In genomic region chrX:72041901-72042859, GRCh38 we compare ENCODE assay signal across 11 cellular contexts.
DNase-seq lines count a peak whose midpoint lies in the region; ATAC-seq and TF ChIP-seq lines count a peak whose summit lies in the region.
"Had no signal": no experiment of that assay in that cellular context is flagged by ENCODE, and none has a peak within 500 bp of the region (broad histone marks: within the 10 kb centered on the region; RNA-seq: fewer than 3 reads in every experiment).

No MANE protein-coding gene starts in this region.

- peak; percentile 33 for DNase-seq in NCI-H1694 (lab: John Stamatoyannopoulos, UW)
- peak; percentile 41 for DNase-seq in mesenchymal stem cell
- DNase-seq in testis, result peak; percentile 26
- DNase-seq in GM13976 (ENCODE audit: low spot score), result no peak
- DNase-seq in NCI-H748 treated with DMSO at 0.1 percent for 48 hours (lab: John Stamatoyannopoulos, UW), result no peak
- DNase-seq: HCEC 1CT, NCI-H2227 treated with DMSO at 0.1 percent for 48 hours, retina had no signal

- peak overlapping the region; percentile 45 for H3K9ac ChIP-seq in mesenchymal stem cell (ENCODE audit: low read length)

- H2BK120ac ChIP-seq in mesenchymal stem cell (ENCODE audit: low read depth, low read length), result peak overlapping the region; percentile 79

- H2BK12ac ChIP-seq in mesenchymal stem cell (ENCODE audit: low read length in 2 of 2), result peak overlapping the region in 1 of 2 experiments; percentile 39

- H2BK15ac ChIP-seq in mesenchymal stem cell (ENCODE audit: low read depth, poor library complexity, severe bottlenecking), result no peak overlapping the region

- ATAC-seq in HG02763 (IDR thresholded peaks at IDR 0.05; ENCODE audit: unreplicated experiment) (no peak), HG02623 (IDR thresholded peaks at IDR 0.05; ENCODE audit: unreplicated experiment) (no peak)

- H3K27me3 ChIP-seq in mesenchymal stem cell (ENCODE audit: control insufficient read depth in 1 of 2, insufficient read depth in 1 of 2, low read length in 2 of 2), result peaks cover 0 to 55% of the 10 kb centered on the region in 2 experiments
- H3K27me3 ChIP-seq in testis, result no peaks in the 10 kb centered on the region

- H2BK5ac ChIP-seq in mesenchymal stem cell (ENCODE audit: low read depth, low read length, poor library complexity, severe bottlenecking), result no peak overlapping the region

- H4K8ac ChIP-seq in mesenchymal stem cell (ENCODE audit: low read length), result peak overlapping the region; percentile 64

- no peak overlapping the region for H2AFZ ChIP-seq in mesenchymal stem cell (ENCODE audit: low read depth, low read length)

- H3K4me1 ChIP-seq in mesenchymal stem cell (ENCODE audit: control insufficient read depth, insufficient read depth, low read depth, low read length) (peaks cover 11% of the 10 kb centered on the region), testis (no peaks in the 10 kb centered on the region)

- intact Hi-C loops in dendritic cell treated with granulocyte-macrophage colony-stimulating factor and Interleukin-4, amounts not matched to agents 40 ng/mL and 50 ng/mL, for 4 days (cut with micrococcal nuclease), result no loop called here
- intact Hi-C loops in testis (cut with DNase I; ENCODE audit: low total_unique reads), result no loop called here

- peaks cover 15% of the 10 kb centered on the region for H3K4me1 Mint-ChIP-seq in dendritic cell treated with granulocyte-macrophage colony-stimulating factor and Interleukin-4, amounts not matched to agents 40 ng/mL and 50 ng/mL, for 4 days (ENCODE audit: low read depth)

- H3K23ac ChIP-seq in mesenchymal stem cell (ENCODE audit: low read length in 2 of 2), result no peak overlapping the region

- H4K91ac ChIP-seq in mesenchymal stem cell (ENCODE audit: low read length), result peak overlapping the region; percentile 80

- peak overlapping the region; percentile 4 for H3K27ac Mint-ChIP-seq in dendritic cell treated with granulocyte-macrophage colony-stimulating factor and Interleukin-4, amounts not matched to agents 40 ng/mL and 50 ng/mL, for 4 days

- no peaks in the 10 kb centered on the region for H3K36me3 Mint-ChIP-seq in dendritic cell treated with granulocyte-macrophage colony-stimulating factor and Interleukin-4, amounts not matched to agents 40 ng/mL and 50 ng/mL, for 4 days (ENCODE audit: low read depth)

- no peaks in the 10 kb centered on the region for H3K79me1 ChIP-seq in mesenchymal stem cell (replicated peaks; ENCODE audit: low read length, poor library complexity, severe bottlenecking)

- H3K27me3 Mint-ChIP-seq in dendritic cell treated with granulocyte-macrophage colony-stimulating factor and Interleukin-4, amounts not matched to agents 40 ng/mL and 50 ng/mL, for 4 days, result no peaks in the 10 kb centered on the region

- H3K18ac ChIP-seq in mesenchymal stem cell (ENCODE audit: low read depth in 1 of 2, low read length in 2 of 2), result peak overlapping the region; percentile 52 to 83

- H3K27ac ChIP-seq in mesenchymal stem cell (ENCODE audit: low read length, poor library complexity, severe bottlenecking) (peak overlapping the region; percentile 4), testis (peak overlapping the region in 1 of 2 donors; percentile 50)

- no peak overlapping the region for H3K14ac ChIP-seq in mesenchymal stem cell (ENCODE audit: low read length in 2 of 2)

- no peak overlapping the region for H3K4me3 Mint-ChIP-seq in dendritic cell treated with granulocyte-macrophage colony-stimulating factor and Interleukin-4, amounts not matched to agents 40 ng/mL and 50 ng/mL, for 4 days

- TF ChIP-seq CTCF in testis (IDR thresholded peaks at IDR 0.05) (no peak), GM13976 (IDR thresholded peaks at IDR 0.05; ENCODE audit: borderline replicate concordance, control extremely low read depth, extremely low read depth, insufficient read depth, missing control alignments) (no peak)

- H3K9me3 ChIP-seq in mesenchymal stem cell (ENCODE audit: control insufficient read depth, low read length) (peaks cover 9% of the 10 kb centered on the region), testis (no peaks in the 10 kb centered on the region)

- peak overlapping the region in 1 of 2 experiments; percentile 19 for H3K4me3 ChIP-seq in mesenchymal stem cell (ENCODE audit: insufficient read depth in 1 of 2, low read depth in 1 of 2, low read length in 2 of 2)
- H3K4me3 ChIP-seq in testis, result no peak overlapping the region

- 64% methylated on average over 12 of the region's 13 CpGs for WGBS in mesenchymal stem cell
- WGBS in testis, 2 donors, result 44 to 73% methylated on average over 6 to 13 of the region's 13 CpGs

- TF ChIP-seq POLR2A in testis (IDR thresholded peaks at IDR 0.05), result no peak

- no peaks in the 10 kb centered on the region for H3K9me3 Mint-ChIP-seq in dendritic cell treated with granulocyte-macrophage colony-stimulating factor and Interleukin-4, amounts not matched to agents 40 ng/mL and 50 ng/mL, for 4 days

- in situ Hi-C loops in GM13976 (cut with MboI; ENCODE audit: low sequenced_read_pairs, unreplicated experiment), result no loop called here

- H3K36me3 ChIP-seq in mesenchymal stem cell (ENCODE audit: control insufficient read depth in 1 of 2, insufficient read depth in 2 of 2, low read depth in 1 of 2, low read length in 2 of 2) (no peaks in the 10 kb centered on the region), testis (ENCODE audit: low read depth, missing control alignments) (no peaks in the 10 kb centered on the region)

- H2AK5ac ChIP-seq in mesenchymal stem cell (ENCODE audit: low read length, severe bottlenecking), result no peak overlapping the region

- peak overlapping the region in 1 of 2 experiments; percentile 51 for H3K4ac ChIP-seq in mesenchymal stem cell (ENCODE audit: low read depth in 1 of 2, low read length in 2 of 2)

- H3K4me2 ChIP-seq in mesenchymal stem cell (ENCODE audit: low read length, poor library complexity, severe bottlenecking), result no peak overlapping the region

Comparison
In these comparisons a context has a peak if more than half of its experiments do, and no peak if none do; other contexts are left out.
1. DNase-seq: peak in NCI-H1694 (single experiment), mesenchymal stem cell (single experiment) and testis (single experiment); none in GM13976 (single experiment) and NCI-H748 treated with DMSO at 0.1 percent for 48 hours (single experiment).